In genomic region chr21:35508389-35508888, GRCh38 we compare ENCODE assay signal across 9 cellular contexts.
A peak's percentile ranks its signal among the peaks of the same experiment; 100 is the strongest.
DNase-seq lines count a peak whose midpoint lies in the region; ATAC-seq and TF ChIP-seq lines count a peak whose summit lies in the region.
"Had no signal": no experiment of that assay in that cellular context is flagged by ENCODE, and none has a peak within 500 bp of the region (broad histone marks: within the 10 kb centered on the region; RNA-seq: fewer than 3 reads in every experiment).

No MANE protein-coding gene starts in this region.

- peaks cover 36% of the 10 kb centered on the region for H3K4me1 Mint-ChIP-seq in osteocyte (ENCODE audit: unreplicated experiment)

- H3K9ac ChIP-seq in OCI-LY1 (ENCODE audit: low read length): no peak overlapping the region

- H3K4me1 ChIP-seq in OCI-LY1 (ENCODE audit: insufficient read depth, low read length, severe bottlenecking): no peaks in the 10 kb centered on the region

- no peaks in the 10 kb centered on the region for H3K79me2 ChIP-seq in OCI-LY1 (ENCODE audit: insufficient read depth, low read length)

- peak; percentile 28 for DNase-seq in NCI-H2107 treated with DMSO at 0.1 percent for 48 hours (lab: John Stamatoyannopoulos, UW; ENCODE audit: unreplicated experiment)
- DNase-seq in NCI-H2107 (lab: John Stamatoyannopoulos, UW): no peak
- DNase-seq in fibroblast of mammary gland (ENCODE audit: low read depth): peak; percentile 96
- no peak for DNase-seq in osteocyte (ENCODE audit: extremely low spot score, unreplicated experiment)

- ATAC-seq in HG03039 (IDR thresholded peaks at IDR 0.05; ENCODE audit: unreplicated experiment) (no peak), HG02870 (IDR thresholded peaks at IDR 0.05; ENCODE audit: unreplicated experiment) (no peak), GM18520 (IDR thresholded peaks at IDR 0.05; ENCODE audit: unreplicated experiment) (no peak)

- H3K27ac ChIP-seq in OCI-LY1 (ENCODE audit: low read depth, low read length, poor library complexity, severe bottlenecking): no peak overlapping the region

- no peaks in the 10 kb centered on the region for H3K27me3 Mint-ChIP-seq in osteocyte (ENCODE audit: unreplicated experiment)

- H3K36me3 Mint-ChIP-seq in osteocyte (ENCODE audit: unreplicated experiment): no peaks in the 10 kb centered on the region

- H4K20me1 ChIP-seq in OCI-LY1 (ENCODE audit: insufficient read depth, low read length): no peaks in the 10 kb centered on the region

- no peaks in the 10 kb centered on the region for H3F3A ChIP-seq in OCI-LY1 (ENCODE audit: insufficient read depth, low read length)

- H3K27ac Mint-ChIP-seq in osteocyte (ENCODE audit: unreplicated experiment): no peak overlapping the region
- H3K27ac Mint-ChIP-seq: B cell had no signal

- H3K4me2 ChIP-seq in OCI-LY1 (ENCODE audit: low read length): no peak overlapping the region

- peak; percentile 60 for TF ChIP-seq CTCF in OCI-LY1 (IDR thresholded peaks at IDR 0.05; ENCODE audit: low read length)
- peak; percentile 49 for TF ChIP-seq CTCF in fibroblast of mammary gland (conservative IDR thresholded peaks at IDR 0.05; ENCODE audit: control insufficient read depth, insufficient read depth, low read depth, low read length)
- TF ChIP-seq CTCF in osteocyte (IDR thresholded peaks at IDR 0.05): peak; percentile 20

- no peaks in the 10 kb centered on the region for H3K9me3 ChIP-seq in OCI-LY1 (ENCODE audit: low read length)

- no peak overlapping the region for H3K4me3 Mint-ChIP-seq in osteocyte (ENCODE audit: unreplicated experiment)
- H3K4me3 Mint-ChIP-seq: B cell had no signal

- no peaks in the 10 kb centered on the region for H3K36me3 ChIP-seq in OCI-LY1 (ENCODE audit: insufficient read depth, low read length)

- H2AFZ ChIP-seq in OCI-LY1 (ENCODE audit: low read length): no peak overlapping the region

- no peaks in the 10 kb centered on the region for H3K9me2 ChIP-seq in OCI-LY1 (ENCODE audit: low read depth, low read length)

- H3K27me3 ChIP-seq in OCI-LY1 (ENCODE audit: insufficient read depth, low read length): no peaks in the 10 kb centered on the region

- H3K4me3 ChIP-seq in OCI-LY1 (ENCODE audit: low read depth, low read length, poor library complexity, severe bottlenecking): no peak overlapping the region
- H3K4me3 ChIP-seq in fibroblast of mammary gland (ENCODE audit: control insufficient read depth, low read depth, low read length): no peak overlapping the region

- no peaks in the 10 kb centered on the region for H3K9me3 Mint-ChIP-seq in osteocyte (ENCODE audit: unreplicated experiment)

Comparison
In these comparisons a context has a peak if more than half of its experiments do, and no peak if none do; other contexts are left out.
1. DNase-seq: peak in NCI-H2107 treated with DMSO at 0.1 percent for 48 hours (single experiment) and fibroblast of mammary gland (single experiment); none in NCI-H2107 (single experiment) and osteocyte (single experiment).
2. Peak in every context shown above with its lines, with median percentiles within 50 percentile points of each other: CTCF ChIP-seq.